Comparison of ENCODE assay signal across 2 cellular contexts in genomic region chr17:44315760-44316731, GRCh38.
TF ChIP-seq lines count a peak whose summit lies in the region.

No MANE protein-coding gene starts in this region.

TF ChIP-seq in HEK293, 187 proteins besides CTCF, POLR2A, EP300 and RAD21 (continues in another document):
- TF ChIP-seq ZSCAN23 (tag by site-specific recombination; IDR thresholded peaks at IDR 0.05), result no peak
- peak; percentile 42; the same call in 1 of the 2 replicates for TF ChIP-seq ZNF571 (tag by site-specific recombination; IDR thresholded peaks at IDR 0.05)
- TF ChIP-seq ZBTB7A (tag by site-specific recombination; IDR thresholded peaks at IDR 0.05; ENCODE audit: low read depth), result no peak
- no peak for TF ChIP-seq ZNF148 (tag by site-specific recombination; IDR thresholded peaks at IDR 0.05; ENCODE audit: borderline replicate concordance)
- no peak for TF ChIP-seq ZNF560 (tag by site-specific recombination; IDR thresholded peaks at IDR 0.05; ENCODE audit: borderline replicate concordance)
- 0 out of 2 replicates have a peak, but pooled peaks have one; percentile 5 for TF ChIP-seq ZNF548 (tag by site-specific recombination; IDR thresholded peaks at IDR 0.05)
- no peak for TF ChIP-seq ZNF394 (tag by site-specific recombination; IDR thresholded peaks at IDR 0.05; ENCODE audit: borderline replicate concordance)
- peak; percentile 35; the same call in 1 of the 2 replicates for TF ChIP-seq KLF7 (tag by site-specific recombination; IDR thresholded peaks at IDR 0.05; ENCODE audit: borderline replicate concordance)
- no peak for TF ChIP-seq ZNF580 (tag by site-specific recombination; IDR thresholded peaks at IDR 0.05)
- no peak for TF ChIP-seq ZNF202 (tag by site-specific recombination; IDR thresholded peaks at IDR 0.05; ENCODE audit: borderline replicate concordance)
- TF ChIP-seq SCRT2 (tag by site-specific recombination; IDR thresholded peaks at IDR 0.05), result no peak
- no peak for TF ChIP-seq ZNF837 (tag by site-specific recombination; IDR thresholded peaks at IDR 0.05)
- TF ChIP-seq ZNF624 (tag by site-specific recombination; IDR thresholded peaks at IDR 0.05), result no peak
- peak; percentile 84 for TF ChIP-seq BCL11B (tag by site-specific recombination; IDR thresholded peaks at IDR 0.05; ENCODE audit: low read depth)
- TF ChIP-seq ELK4 (IDR thresholded peaks at IDR 0.05; ENCODE audit: borderline replicate concordance, low read depth, low read length), result no peak
- no peak for TF ChIP-seq ZNF549 (tag by site-specific recombination; IDR thresholded peaks at IDR 0.05)
- no peak for TF ChIP-seq TRIM28 (IDR thresholded peaks at IDR 0.05; ENCODE audit: borderline replicate concordance, low read length)
- no peak for TF ChIP-seq ZNF449 (tag by site-specific recombination; IDR thresholded peaks at IDR 0.05)
- no peak for TF ChIP-seq ZNF366 (tag by site-specific recombination; conservative IDR thresholded peaks at IDR 0.05)
- TF ChIP-seq ZFP41 (tag by site-specific recombination; IDR thresholded peaks at IDR 0.05; ENCODE audit: borderline replicate concordance), result no peak
- no peak for TF ChIP-seq ZNF433 (tag by site-specific recombination; IDR thresholded peaks at IDR 0.05; ENCODE audit: low read depth)
- TF ChIP-seq SP7 (tag by site-specific recombination; IDR thresholded peaks at IDR 0.05), result no peak
- TF ChIP-seq ZNF423 (tag by site-specific recombination; IDR thresholded peaks at IDR 0.05), result no peak
- no peak for TF ChIP-seq ZNF292 (tag by site-specific recombination; IDR thresholded peaks at IDR 0.05; ENCODE audit: borderline replicate concordance, low read depth)
- TF ChIP-seq KLF10 (tag by site-specific recombination; IDR thresholded peaks at IDR 0.05), result no peak
- TF ChIP-seq ZNF544 (tag by site-specific recombination; IDR thresholded peaks at IDR 0.05), result no peak
- TF ChIP-seq ZNF692 (tag by site-specific recombination; IDR thresholded peaks at IDR 0.05), result no peak
- TF ChIP-seq KLF1 (tag by site-specific recombination; IDR thresholded peaks at IDR 0.05), result no peak
- TF ChIP-seq HOXC10 (CRISPR knock-in tag; IDR thresholded peaks at IDR 0.05), result no peak
- TF ChIP-seq ZNF660 (tag by site-specific recombination; IDR thresholded peaks at IDR 0.05), result no peak
- TF ChIP-seq ZSCAN16 (tag by site-specific recombination; IDR thresholded peaks at IDR 0.05), result no peak

TF ChIP-seq in K562, 482 proteins besides CTCF, POLR2A, EP300 and RAD21:
- TF ChIP-seq POLR2G (IDR thresholded peaks at IDR 0.05; ENCODE audit: low read depth, low read length), result peak; percentile 76
- peak; percentile 71 for TF ChIP-seq RBM22 (IDR thresholded peaks at IDR 0.05; ENCODE audit: low read depth, low read length, poor library complexity, severe bottlenecking)
- 0 out of 2 replicates have a peak, but pooled peaks have one; percentile 14 for TF ChIP-seq RBFOX2 (IDR thresholded peaks at IDR 0.05; ENCODE audit: low read depth, low read length)
- TF ChIP-seq ZNF511 (CRISPR knock-in tag; IDR thresholded peaks at IDR 0.05), result 0 out of 2 replicates have a peak, but pooled peaks have one; percentile 37
- 0 out of 2 replicates have a peak, but pooled peaks have one; percentile 30 for TF ChIP-seq TFAP4 (CRISPR knock-in tag; IDR thresholded peaks at IDR 0.05; ENCODE audit: borderline replicate concordance)
- TF ChIP-seq KLF16 (IDR thresholded peaks at IDR 0.05), result no peak
- no peak for TF ChIP-seq ZNF449 (CRISPR knock-in tag; IDR thresholded peaks at IDR 0.05)
- 0 out of 2 replicates have a peak, but pooled peaks have one; percentile 68 for TF ChIP-seq EZH2 (IDR thresholded peaks at IDR 0.05; ENCODE audit: borderline replicate concordance, low read depth, low read length)
- TF ChIP-seq ZBTB43 (CRISPR knock-in tag; IDR thresholded peaks at IDR 0.05), result no peak
